ENCODE assay signal across 10 cellular contexts in genomic region chr6:83368582-83368981, GRCh38.
"Had no signal": no experiment of that assay in that cellular context is flagged by ENCODE, and none has a peak within 500 bp of the region (broad histone marks: within the 10 kb centered on the region; RNA-seq: fewer than 3 reads in every experiment).

No MANE protein-coding gene starts in this region.

- H3K36me3 Mint-ChIP-seq: IgD-negative memory B cell had no signal

- H3K9me3 ChIP-seq: HAP-1 had no signal

- H3K4me3 Mint-ChIP-seq: HFFc6, IgD-negative memory B cell had no signal

- H3K4me1 ChIP-seq: HAP-1 had no signal

- H3K4me3 ChIP-seq: GM23248, HAP-1 had no signal

- DNase-seq: GM23248, GOT3, H7, HFFc6, KBM-7 had no signal

- H3K27me3 Mint-ChIP-seq: IgD-negative memory B cell had no signal

- H3K4me1 Mint-ChIP-seq: IgD-negative memory B cell had no signal

- H3K27ac ChIP-seq: GM23248, HL-60 had no signal

- H3K9me3 Mint-ChIP-seq: HFFc6, IgD-negative memory B cell had no signal

- ATAC-seq: HCT116, HepG2 had no signal

- H3K27ac Mint-ChIP-seq: HFFc6, IgD-negative memory B cell had no signal

- H3K36me3 ChIP-seq: HAP-1 had no signal
